Comparison of ENCODE assay signal across 9 cellular contexts in genomic region chr13:51070005-51070649, GRCh38. TPM values are rescaled to one million over a fixed set of nuclear protein-coding genes. Genes with fewer than 3 reads are reported as not detected.
A peak's percentile ranks its signal among the peaks of the same experiment; 100 is the strongest.
DNase-seq lines count a peak whose midpoint lies in the region; ATAC-seq and TF ChIP-seq lines count a peak whose summit lies in the region.
"Had no signal": no experiment of that assay in that cellular context is flagged by ENCODE, and none has a peak within 500 bp of the region (broad histone marks: within the 10 kb centered on the region; RNA-seq: fewer than 3 reads in every experiment).

No MANE protein-coding gene starts in this region.

- intact Hi-C loops in Right ventricle myocardium superior (cut with DNase I) (no loop called here), prostate gland (cut with DNase I) (loop anchor here (5.0 kb wide), 1 partner anchor 983 kb away; no protein-coding TSS in a partner anchor), aorta (cut with DNase I) (loop anchor here (2.0 kb wide), 2 partner anchors 99 to 101 kb away; no protein-coding TSS in a partner anchor)

- H3K4me1 ChIP-seq in prostate gland (replicated peaks) (no peaks in the 10 kb centered on the region), aorta (ENCODE audit: control insufficient read depth in 1 of 2, insufficient read depth in 2 of 2, low read length in 2 of 2) (no peaks in the 10 kb centered on the region)

- no peak for TF ChIP-seq POLR2A in prostate gland (IDR thresholded peaks at IDR 0.05)

- H3K4me3 ChIP-seq in HFF-Myc (replicated peaks; ENCODE audit: low read depth, low read length) (no peak overlapping the region), prostate gland (no peak overlapping the region), aorta (ENCODE audit: low read length in 2 of 2) (no peak overlapping the region)

- TF ChIP-seq CTCF in HFF-Myc (IDR thresholded peaks at IDR 0.05; ENCODE audit: low read depth, low read length, missing control alignments) (peak; percentile 93), prostate gland (IDR thresholded peaks at IDR 0.05) (peak; percentile 79 to 94 (median 88))

- H3K9me3 ChIP-seq in prostate gland (no peaks in the 10 kb centered on the region), aorta (ENCODE audit: control insufficient read depth, low read length) (no peaks in the 10 kb centered on the region)

- H3K36me3 ChIP-seq in prostate gland (no peaks in the 10 kb centered on the region), aorta (ENCODE audit: control insufficient read depth in 1 of 2, insufficient read depth in 2 of 2, low read length in 1 of 2) (no peaks in the 10 kb centered on the region)

- H3K27ac ChIP-seq in prostate gland (no peak overlapping the region), aorta (ENCODE audit: low read depth in 1 of 2, low read length in 2 of 2) (no peak overlapping the region)

- H3K27me3 ChIP-seq in prostate gland (replicated peaks; ENCODE audit: insufficient read depth) (no peaks in the 10 kb centered on the region), aorta (ENCODE audit: control insufficient read depth in 1 of 2, insufficient read depth in 2 of 2, low read length in 1 of 2) (no peaks in the 10 kb centered on the region)

- DNase-seq in GM04503 (ENCODE audit: low read depth) (peak; percentile 12), HFF-Myc (ENCODE audit: extremely low read depth, low read depth) (peak; percentile 29), NCI-H1048 (lab: John Stamatoyannopoulos, UW) (peak; percentile 1), SKM-1 (lab: John Stamatoyannopoulos, UW; ENCODE audit: unreplicated experiment) (peak; percentile 34), Right ventricle myocardium superior (peak; percentile 91), prostate gland (ENCODE audit: low spot score) (peak; percentile 82), aorta (peak; percentile 84 to 95)
- peak; percentile 78 for DNase-seq in activated naive CD4-positive, alpha-beta T cell treated with anti-CD3 and anti-CD28 coated beads, Interleukin-2, amount 50 U/mL, for 16 hours

- ATAC-seq in Right ventricle myocardium superior (ENCODE audit: poor library complexity) (peak; percentile 95), aorta (ENCODE audit: low FRiP score) (peak; percentile 91)

- 8% methylated on average over 11 of the region's 11 CpGs for WGBS in prostate gland
- WGBS in aorta, 2 donors: 9% methylated on average over 11 of the region's 11 CpGs

RNA-seq across cellular contexts. Expression of gene C13orf42, which starts 40.9 kb away (rescaled TPM):
- total RNA-seq in Right ventricle myocardium superior (not detected), prostate gland (under 1 TPM in 1 of 2 donors, not detected in 1; 0.57 TPM), aorta (not detected)
- polyA plus RNA-seq in aorta: not detected
- total RNA-seq: urinary bladder had no signal
- polyA plus RNA-seq: urinary bladder had no signal

Comparison
In these comparisons a context has a peak if more than half of its experiments do, and no peak if none do; other contexts are left out.
1. DNase-seq: peak in every context shown above with its lines; median percentile 91 in Right ventricle myocardium superior; 90 in aorta; 82 in prostate gland; 78 in activated naive CD4-positive, alpha-beta T cell treated with anti-CD3 and anti-CD28 coated beads, Interleukin-2, amount 50 U/mL, for 16 hours; 34 in SKM-1; 29 in HFF-Myc; 12 in GM04503; 1 in NCI-H1048.